Comparison of ENCODE assay signal across 20 cellular contexts in genomic region chr18:3663870-3664512, GRCh38.
A peak's percentile ranks its signal among the peaks of the same experiment; 100 is the strongest.
DNase-seq lines count a peak whose midpoint lies in the region; ATAC-seq and TF ChIP-seq lines count a peak whose summit lies in the region.
"Had no signal": no experiment of that assay in that cellular context is flagged by ENCODE, and none has a peak within 500 bp of the region (broad histone marks: within the 10 kb centered on the region; RNA-seq: fewer than 3 reads in every experiment).

No MANE protein-coding gene starts in this region.

- 77% methylated on average over 2 of the region's 2 CpGs for WGBS in smooth muscle cell (ENCODE audit: low lambda C conversion rate)
- WGBS in upper lobe of left lung, 2 donors: 80 to 89% methylated on average over 2 of the region's 2 CpGs

- H3K79me2 ChIP-seq in smooth muscle cell (ENCODE audit: low read depth): no peaks in the 10 kb centered on the region

- no peak overlapping the region for H3K4me3 ChIP-seq in SK-N-MC
- H3K4me3 ChIP-seq in smooth muscle cell: no peak overlapping the region
- H3K4me3 ChIP-seq in upper lobe of left lung: no peak overlapping the region
- H3K4me3 ChIP-seq: left lung, suprapubic skin had no signal

- H3K9me3 ChIP-seq in SK-N-MC (ENCODE audit: low read depth, low read length) (0 out of 2 replicates have a peak, but pooled peaks cover 4% of the 10 kb centered on the region), smooth muscle cell (replicated peaks; ENCODE audit: low read depth) (no peaks in the 10 kb centered on the region), upper lobe of left lung (no peaks in the 10 kb centered on the region)
- H3K9me3 ChIP-seq: left lung, suprapubic skin had no signal

- no peak overlapping the region for H3K4me2 ChIP-seq in smooth muscle cell

- no peak for TF ChIP-seq EP300 in upper lobe of left lung (IDR thresholded peaks at IDR 0.05)

- 0 out of 2 replicates have a peak overlapping the region, but pooled peaks have one; percentile 84 for H3K27ac ChIP-seq in SK-N-MC
- peak overlapping the region; percentile 94 for H3K27ac ChIP-seq in epithelial cell of prostate
- H3K27ac ChIP-seq in smooth muscle cell (ENCODE audit: low read depth): peak overlapping the region; percentile 86
- no peak overlapping the region for H3K27ac ChIP-seq in upper lobe of left lung
- H3K27ac ChIP-seq: 22Rv1, suprapubic skin had no signal

- H2AFZ ChIP-seq in smooth muscle cell (ENCODE audit: low read depth): no peak overlapping the region

- no peak for TF ChIP-seq POLR2A in upper lobe of left lung (IDR thresholded peaks at IDR 0.05)

- no peak for TF ChIP-seq CTCF in smooth muscle cell (IDR thresholded peaks at IDR 0.05; ENCODE audit: borderline replicate concordance, insufficient read depth, poor library complexity, severe bottlenecking)
- no peak for TF ChIP-seq CTCF in upper lobe of left lung (IDR thresholded peaks at IDR 0.05)

- H4K20me1 ChIP-seq in smooth muscle cell (ENCODE audit: low read depth): no peaks in the 10 kb centered on the region

- no peaks in the 10 kb centered on the region for H3K27me3 ChIP-seq in smooth muscle cell (ENCODE audit: low read depth)
- H3K27me3 ChIP-seq in upper lobe of left lung: no peaks in the 10 kb centered on the region
- H3K27me3 ChIP-seq: left lung, suprapubic skin had no signal

- ATAC-seq in upper lobe of left lung (ENCODE audit: low FRiP score in 2 of 2): no peak
- ATAC-seq: T-helper 17 cell had no signal

- peak; percentile 87 for DNase-seq in DMS53 (lab: John Stamatoyannopoulos, UW)
- no peak for DNase-seq in DMS53 treated with DMSO at 0.1 percent for 48 hours (lab: John Stamatoyannopoulos, UW; ENCODE audit: unreplicated experiment)
- DNase-seq in SK-N-MC (ENCODE audit: low read depth, low spot score): no peak
- no peak for DNase-seq in epithelial cell of prostate (ENCODE audit: low read depth, low spot score)
- DNase-seq in smooth muscle cell (lab: John Stamatoyannopoulos, UW; ENCODE audit: unreplicated experiment): no peak
- no peak for DNase-seq in upper lobe of left lung
- no peak for DNase-seq in iPS-NIHi7 (ENCODE audit: extremely low spot score)
- DNase-seq in SKM-1 (lab: John Stamatoyannopoulos, UW; ENCODE audit: unreplicated experiment): no peak
- DNase-seq: activated CD4-positive, alpha-beta memory T cell treated with anti-CD3 and anti-CD28 coated beads, Interleukin-2, amount 10 ng/mL, durations not matched to agents 7 days and 5 days; activated T-cell treated with anti-CD3 and anti-CD28 coated beads, Interleukin-2, amount 50 U/mL, for 48 hours; C1 segment of cervical spinal cord; DMS153; left lung; NCI-H1048; NCI-H2081; posterior cingulate gyrus; stimulated activated CD8-positive, alpha-beta memory T cell treated with anti-CD3 and anti-CD28 coated beads, Interleukin-4, amount 100 ng/mL, for 48 hours; T-helper 17 cell had no signal

- H3K36me3 ChIP-seq in SK-N-MC (ENCODE audit: insufficient read depth, low read length): no peaks in the 10 kb centered on the region
- peaks cover 3% of the 10 kb centered on the region for H3K36me3 ChIP-seq in smooth muscle cell (ENCODE audit: low read depth)
- no peaks in the 10 kb centered on the region for H3K36me3 ChIP-seq in upper lobe of left lung
- H3K36me3 ChIP-seq: left lung, suprapubic skin had no signal

- no peak overlapping the region for H3K9ac ChIP-seq in SK-N-MC (ENCODE audit: insufficient read length)
- H3K9ac ChIP-seq in smooth muscle cell (ENCODE audit: low read depth): peak overlapping the region; percentile 48

- H3K4me1 ChIP-seq in smooth muscle cell (ENCODE audit: low read depth): peaks cover 21% of the 10 kb centered on the region
- peaks cover 7 to 18% (median 11%) of the 10 kb centered on the region in 4 donors for H3K4me1 ChIP-seq in upper lobe of left lung

- H3F3A ChIP-seq in smooth muscle cell (ENCODE audit: low read depth): peaks cover 10% of the 10 kb centered on the region

Comparison
In these comparisons a context has a peak if more than half of its experiments do, and no peak if none do; other contexts are left out.
1. H3K27ac ChIP-seq: peak in SK-N-MC (single experiment), epithelial cell of prostate (single experiment) and smooth muscle cell (single experiment); none in upper lobe of left lung (0 of 4).